ENCODE assay signal across 28 cellular contexts in the genomic region with DNA sequence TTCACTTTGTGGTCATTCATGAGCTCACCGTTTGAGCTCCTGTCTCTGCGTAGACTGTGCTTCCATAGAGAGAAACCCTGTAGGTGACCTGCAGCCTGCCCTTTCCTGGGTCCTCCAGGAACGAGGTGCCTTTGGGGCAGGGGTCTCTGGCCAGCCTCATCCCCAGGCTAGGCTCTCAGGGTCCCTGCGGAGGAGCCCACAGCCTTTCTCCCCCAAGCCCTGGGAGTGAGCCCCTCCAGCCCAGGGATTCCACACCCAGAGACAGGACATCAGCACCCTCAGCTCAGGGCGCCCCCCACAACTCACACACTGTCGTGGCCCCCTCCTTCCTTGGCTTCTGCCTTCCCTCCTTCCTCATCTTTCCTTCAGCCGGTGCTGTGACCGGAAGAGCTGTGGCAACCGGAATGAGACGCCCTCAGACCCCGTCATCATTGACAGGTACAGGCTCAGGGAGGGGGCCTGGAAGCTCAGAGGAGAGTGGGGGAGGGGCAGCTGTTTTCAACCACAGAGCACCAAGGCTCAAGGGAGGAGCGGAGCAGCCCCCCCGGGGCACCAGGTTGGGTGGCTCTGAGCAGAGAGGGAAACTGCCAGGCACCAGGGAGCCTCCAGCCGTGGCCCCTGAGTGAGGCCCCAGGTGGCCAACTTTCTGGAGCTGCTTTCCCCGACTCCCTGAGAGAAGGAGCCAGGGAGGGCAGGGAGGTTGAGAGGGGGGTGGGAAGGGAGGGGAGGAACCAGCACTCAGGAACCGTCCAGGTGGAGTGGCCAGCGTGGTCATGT. TPM values are rescaled to one million over a fixed set of nuclear protein-coding genes. Genes with fewer than 3 reads are reported as not detected.
DNase-seq lines count a peak whose midpoint lies in the region; ATAC-seq and TF ChIP-seq lines count a peak whose summit lies in the region.
"Had no signal": no experiment of that assay in that cellular context is flagged by ENCODE, and none has a peak within 500 bp of the region (broad histone marks: within the 10 kb centered on the region; RNA-seq: fewer than 3 reads in every experiment).

No MANE protein-coding gene starts in this region.

- no peak overlapping the region for H3K4me3 Mint-ChIP-seq in activated T-helper 2 cell treated with anti-CD3 and anti-CD28 coated beads, Interferon-gamma antibody, Interleukin-2, Interleukin-4, amounts not matched to agents 10 μg/mL and 5 μg/mL and 100 μg/mL, durations not matched to agents 14 hours and 24 hours and 36 hours (ENCODE audit: low read depth)
- H3K4me3 Mint-ChIP-seq: activated CD4-positive, alpha-beta T cell treated with anti-CD3 and anti-CD28 coated beads for 36 hours; activated T-cell treated with anti-CD3 and anti-CD28 coated beads, Interleukin-2, amount 50 U/mL, for 24 hours; central memory CD8-positive, alpha-beta T cell; memory B cell; stimulated activated naive CD8-positive, alpha-beta T cell treated with anti-CD3 and anti-CD28 coated beads, Interleukin-15, amount 100 ng/mL, for 72 hours; T-helper 2 cell treated with Interferon-gamma antibody and Interleukin-4, amounts not matched to agents 5 μg/mL and 100 μg/mL, for 36 hours had no signal

- peaks cover 19% of the 10 kb centered on the region for H3K27me3 ChIP-seq in osteoblast (ENCODE audit: insufficient read depth, low read length)
- H3K27me3 ChIP-seq: BE2C, body of pancreas, sigmoid colon, vagina had no signal

- DNase-seq in COR-L47 (lab: John Stamatoyannopoulos, UW) = peak; percentile 5
- DNase-seq in islet precursor cell = peak; percentile 45
- peak; percentile 61 for DNase-seq in osteoblast (ENCODE audit: insufficient read length, low spot score, missing footprints)
- no peak for DNase-seq in activated T-helper 2 cell treated with anti-CD3 and anti-CD28 coated beads, Interferon-gamma antibody, Interleukin-2, Interleukin-4, amounts not matched to agents 10 μg/mL and 5 μg/mL and 100 μg/mL, durations not matched to agents 14 hours and 24 hours and 36 hours (ENCODE audit: low spot score)
- DNase-seq: activated CD4-positive, alpha-beta T cell treated with anti-CD3 and anti-CD28 coated beads for 36 hours; activated naive CD4-positive, alpha-beta T cell; activated T-cell treated with anti-CD3 and anti-CD28 coated beads, Interleukin-2, amount 50 U/mL, for 24 hours; BE2C; body of pancreas; dermis blood vessel endothelial cell; NCI-H146; NCI-H2107; NCI-H82; sigmoid colon; stimulated activated CD4-positive, alpha-beta T cell treated with anti-CD3 and anti-CD28 coated beads, Interleukin-12 subunit alpha, Interleukin-12 subunit beta, amount 100 ng/mL, for 4 hours; stimulated activated CD4-positive, alpha-beta T cell treated with anti-CD3 and anti-CD28 coated beads, Interleukin-2, amount 100 ng/mL, for 48 hours; stimulated activated naive CD8-positive, alpha-beta T cell treated with anti-CD3 and anti-CD28 coated beads, Interleukin-15, amount 100 ng/mL, for 72 hours had no signal

- peaks cover 0 to 13% of the 10 kb centered on the region in 2 experiments; a peak in 1 of 3 replicates for H3K36me3 ChIP-seq in HEK293 (ENCODE audit: control insufficient read depth in 2 of 2, insufficient read depth in 1 of 2, low read length in 2 of 2)
- H3K36me3 ChIP-seq in osteoblast (ENCODE audit: insufficient read depth, low read length) = no peaks in the 10 kb centered on the region
- H3K36me3 ChIP-seq: BE2C, neutrophil, prostate gland, sigmoid colon, thoracic aorta, vagina had no signal

- H3K27ac ChIP-seq in HEK293 (ENCODE audit: extremely low read depth, low read depth, low read length) = no peak overlapping the region
- no peak overlapping the region for H3K27ac ChIP-seq in osteoblast (ENCODE audit: low read depth, low read length)
- H3K27ac ChIP-seq: body of pancreas, neutrophil, prostate gland, sigmoid colon, thoracic aorta, vagina had no signal

- no peaks in the 10 kb centered on the region for H3K36me3 Mint-ChIP-seq in activated T-helper 2 cell treated with anti-CD3 and anti-CD28 coated beads, Interferon-gamma antibody, Interleukin-2, Interleukin-4, amounts not matched to agents 10 μg/mL and 5 μg/mL and 100 μg/mL, durations not matched to agents 14 hours and 24 hours and 36 hours (ENCODE audit: low read depth)
- H3K36me3 Mint-ChIP-seq: memory B cell had no signal

- peaks cover 4% of the 10 kb centered on the region; the same call in 1 of the 2 replicates for H3K4me1 ChIP-seq in HEK293 (ENCODE audit: control insufficient read depth, insufficient read depth, low read length)
- H3K4me1 ChIP-seq in osteoblast (ENCODE audit: insufficient read depth, low read length) = no peaks in the 10 kb centered on the region
- H3K4me1 ChIP-seq: BE2C, body of pancreas, prostate gland, sigmoid colon, vagina had no signal

- H3K4me1 Mint-ChIP-seq in activated T-helper 2 cell treated with anti-CD3 and anti-CD28 coated beads, Interferon-gamma antibody, Interleukin-2, Interleukin-4, amounts not matched to agents 10 μg/mL and 5 μg/mL and 100 μg/mL, durations not matched to agents 14 hours and 24 hours and 36 hours (ENCODE audit: low read depth) = peaks cover 5% of the 10 kb centered on the region
- H3K4me1 Mint-ChIP-seq: central memory CD8-positive, alpha-beta T cell had no signal

- H3K79me2 ChIP-seq in osteoblast (ENCODE audit: insufficient read depth, low read length) = no peaks in the 10 kb centered on the region

- POLR2A ChIA-PET in HEK293 (lab: Yijun Ruan, JAX) = no interaction called here

- H2AFZ ChIP-seq in osteoblast (ENCODE audit: low read length) = no peak overlapping the region

- H3K27me3 Mint-ChIP-seq in activated T-helper 2 cell treated with anti-CD3 and anti-CD28 coated beads, Interferon-gamma antibody, Interleukin-2, Interleukin-4, amounts not matched to agents 10 μg/mL and 5 μg/mL and 100 μg/mL, durations not matched to agents 14 hours and 24 hours and 36 hours (ENCODE audit: low read depth) = peaks cover 2% of the 10 kb centered on the region

- intact Hi-C loops in activated T-helper 2 cell treated with anti-CD3 and anti-CD28 coated beads, Interferon-gamma antibody, Interleukin-2, Interleukin-4, amounts not matched to agents 10 μg/mL and 5 μg/mL and 100 μg/mL, durations not matched to agents 14 hours and 24 hours and 36 hours (cut with micrococcal nuclease) = no loop called here

- no peaks in the 10 kb centered on the region for H4K20me1 ChIP-seq in osteoblast (ENCODE audit: insufficient read depth, low read length)

- CTCF ChIA-PET in HEK293 (lab: Yijun Ruan, JAX) = interaction anchor here (0.5 to 1.1 kb wide), 3 partner anchors 34 to 291 kb away, joined by 3 to 5 read pairs (median 3); no protein-coding TSS in a partner anchor

- H3K9me3 ChIP-seq in HEK293 (ENCODE audit: control insufficient read depth, insufficient read depth, low read depth, low read length) (no peaks in the 10 kb centered on the region), osteoblast (ENCODE audit: low read depth, low read length) (no peaks in the 10 kb centered on the region)
- H3K9me3 ChIP-seq: BE2C, body of pancreas, neutrophil, prostate gland, sigmoid colon, thoracic aorta, vagina had no signal

- H3K4me2 ChIP-seq in osteoblast (ENCODE audit: insufficient read depth, low read length) = no peak overlapping the region

- ATAC-seq in GM21737 (IDR thresholded peaks at IDR 0.05; ENCODE audit: unreplicated experiment) (no peak), HG02938 (IDR thresholded peaks at IDR 0.05; ENCODE audit: unreplicated experiment) (no peak)
- ATAC-seq: activated CD4-positive, alpha-beta T cell treated with anti-CD3 and anti-CD28 coated beads for 36 hours; body of pancreas; stimulated activated naive CD8-positive, alpha-beta T cell treated with anti-CD3 and anti-CD28 coated beads, Interleukin-15, amount 100 ng/mL, for 72 hours had no signal

- TF ChIP-seq CTCF in HEK293 (tag by site-specific recombination; IDR thresholded peaks at IDR 0.05) (no peak), osteoblast (IDR thresholded peaks at IDR 0.05; ENCODE audit: extremely low read depth, low read depth, low read length) (no peak)

- H3K9me3 Mint-ChIP-seq in activated T-helper 2 cell treated with anti-CD3 and anti-CD28 coated beads, Interferon-gamma antibody, Interleukin-2, Interleukin-4, amounts not matched to agents 10 μg/mL and 5 μg/mL and 100 μg/mL, durations not matched to agents 14 hours and 24 hours and 36 hours = no peaks in the 10 kb centered on the region
- H3K9me3 Mint-ChIP-seq: activated T-cell treated with anti-CD3 and anti-CD28 coated beads, Interleukin-2, amount 50 U/mL, for 24 hours; central memory CD8-positive, alpha-beta T cell; memory B cell; stimulated activated naive CD8-positive, alpha-beta T cell treated with anti-CD3 and anti-CD28 coated beads, Interleukin-15, amount 100 ng/mL, for 72 hours; T-helper 2 cell treated with Interferon-gamma antibody and Interleukin-4, amounts not matched to agents 5 μg/mL and 100 μg/mL, for 36 hours had no signal

- H3K4me3 ChIP-seq in HEK293 (ENCODE audit: low read depth, low read length) (no peak overlapping the region), osteoblast (ENCODE audit: insufficient read depth, low read length) (no peak overlapping the region)
- H3K4me3 ChIP-seq: body of pancreas, prostate gland, sigmoid colon, thoracic aorta, vagina had no signal

- H3K27ac Mint-ChIP-seq in activated T-helper 2 cell treated with anti-CD3 and anti-CD28 coated beads, Interferon-gamma antibody, Interleukin-2, Interleukin-4, amounts not matched to agents 10 μg/mL and 5 μg/mL and 100 μg/mL, durations not matched to agents 14 hours and 24 hours and 36 hours = no peak overlapping the region
- H3K27ac Mint-ChIP-seq: activated CD4-positive, alpha-beta T cell treated with anti-CD3 and anti-CD28 coated beads for 36 hours; activated T-cell treated with anti-CD3 and anti-CD28 coated beads, Interleukin-2, amount 50 U/mL, for 24 hours; memory B cell; stimulated activated naive CD8-positive, alpha-beta T cell treated with anti-CD3 and anti-CD28 coated beads, Interleukin-15, amount 100 ng/mL, for 72 hours; T-helper 2 cell treated with Interferon-gamma antibody and Interleukin-4, amounts not matched to agents 5 μg/mL and 100 μg/mL, for 36 hours had no signal

TF ChIP-seq in HEK293, 187 proteins besides CTCF, POLR2A, EP300 and RAD21:
- TF ChIP-seq ZIC2 (tag by site-specific recombination; IDR thresholded peaks at IDR 0.05) = peak; percentile 74
- no peak for TF ChIP-seq SCRT1 (tag by site-specific recombination; IDR thresholded peaks at IDR 0.05; ENCODE audit: borderline replicate concordance)
- peak; percentile 26; the same call in 1 of the 2 replicates for TF ChIP-seq GLIS1 (tag by site-specific recombination; IDR thresholded peaks at IDR 0.05)

RNA-seq across cellular contexts. Expression of a gene that starts 16.8 kb away (rescaled TPM):
- under 0.01 and 0.29 TPM in 2 replicates for total RNA-seq in osteoblast
- 6.0 and 10.5 TPM in 2 replicates for total RNA-seq in activated T-helper 2 cell treated with anti-CD3 and anti-CD28 coated beads, Interferon-gamma antibody, Interleukin-2, Interleukin-4, amounts not matched to agents 10 μg/mL and 5 μg/mL and 100 μg/mL, durations not matched to agents 14 hours and 24 hours and 36 hours
- total RNA-seq: G401 had no signal

RNA-seq across cellular contexts. Expression of a gene that starts 45.4 kb away (rescaled TPM):
- 67.5 and 71.7 TPM in 2 replicates for total RNA-seq in osteoblast
- total RNA-seq in activated T-helper 2 cell treated with anti-CD3 and anti-CD28 coated beads, Interferon-gamma antibody, Interleukin-2, Interleukin-4, amounts not matched to agents 10 μg/mL and 5 μg/mL and 100 μg/mL, durations not matched to agents 14 hours and 24 hours and 36 hours = 111 and 112 TPM in 2 replicates

RNA-seq across cellular contexts. Expression of a gene that starts 57.0 kb away (rescaled TPM):
- total RNA-seq in osteoblast = 86.0 and 91.2 TPM in 2 replicates
- 693 and 705 TPM in 2 replicates for total RNA-seq in activated T-helper 2 cell treated with anti-CD3 and anti-CD28 coated beads, Interferon-gamma antibody, Interleukin-2, Interleukin-4, amounts not matched to agents 10 μg/mL and 5 μg/mL and 100 μg/mL, durations not matched to agents 14 hours and 24 hours and 36 hours
